Comparison of ENCODE assay signal across 1 cellular context in genomic region chr17:62882284-62882683, GRCh38.
TF ChIP-seq lines count a peak whose summit lies in the region.

No MANE protein-coding gene starts in this region.

TF ChIP-seq in K562, 482 proteins besides CTCF, POLR2A, EP300 and RAD21:
- no peak for TF ChIP-seq CEBPZ (IDR thresholded peaks at IDR 0.05; ENCODE audit: borderline replicate concordance, low read depth, low read length)
- no peak for TF ChIP-seq MCM2 (IDR thresholded peaks at IDR 0.05; ENCODE audit: low read depth)
- TF ChIP-seq TCFL5 (CRISPR knock-in tag; conservative IDR thresholded peaks at IDR 0.05) = no peak
- TF ChIP-seq SRSF9 (IDR thresholded peaks at IDR 0.05; ENCODE audit: borderline replicate concordance, low read depth, low read length) = no peak
- TF ChIP-seq ZNF347 (CRISPR knock-in tag; IDR thresholded peaks at IDR 0.05; ENCODE audit: low read depth) = no peak
- no peak for TF ChIP-seq ZNF778 (CRISPR knock-in tag; IDR thresholded peaks at IDR 0.05)
- TF ChIP-seq CTBP1 (IDR thresholded peaks at IDR 0.05; ENCODE audit: borderline replicate concordance) = peak; percentile 52; the same call in 1 of the 2 replicates
- no peak for TF ChIP-seq ZNF354B (CRISPR knock-in tag; IDR thresholded peaks at IDR 0.05)
- TF ChIP-seq TCF7L2 (IDR thresholded peaks at IDR 0.05; ENCODE audit: low read depth, low read length) = no peak
- peak; percentile 79 for TF ChIP-seq ZNF239 (CRISPR knock-in tag; IDR thresholded peaks at IDR 0.05)
- TF ChIP-seq HNRNPUL1 (IDR thresholded peaks at IDR 0.05; ENCODE audit: low read length) = no peak
- no peak for TF ChIP-seq ZNF551 (CRISPR knock-in tag; IDR thresholded peaks at IDR 0.05)
- no peak for TF ChIP-seq MECOM (CRISPR knock-in tag; IDR thresholded peaks at IDR 0.05)
- peak; percentile 95 for TF ChIP-seq NFIC (IDR thresholded peaks at IDR 0.05)
